8 cellular contexts compared by ENCODE assay signal in genomic region chr9:4297795-4298254, GRCh38. TPM values are rescaled to one million over a fixed set of nuclear protein-coding genes. Genes with fewer than 3 reads are reported as not detected.
DNase-seq lines count a peak whose midpoint lies in the region; ATAC-seq and TF ChIP-seq lines count a peak whose summit lies in the region.

No MANE protein-coding gene starts in this region.

- H3K4me3 ChIP-seq in Karpas-422 (ENCODE audit: low read length): peak overlapping the region; percentile 61
- peak overlapping the region; percentile 78 for H3K4me3 ChIP-seq in colonic mucosa

- ATAC-seq in GM21360 (IDR thresholded peaks at IDR 0.05; ENCODE audit: unreplicated experiment): peak; percentile 35
- peak; percentile 58 for ATAC-seq in left colon

- H3K27me3 ChIP-seq in Karpas-422 (ENCODE audit: low read length): no peaks in the 10 kb centered on the region
- no peaks in the 10 kb centered on the region for H3K27me3 ChIP-seq in colonic mucosa

- no peaks in the 10 kb centered on the region for H3K79me2 ChIP-seq in Karpas-422 (ENCODE audit: low read length)

- H3K4me1 ChIP-seq in Karpas-422 (ENCODE audit: low read length) (peaks cover 8% of the 10 kb centered on the region; the same call in 1 of the 2 replicates), colonic mucosa (no peaks in the 10 kb centered on the region)

- H3K27ac ChIP-seq in Karpas-422 (ENCODE audit: low read length) (no peak overlapping the region), colonic mucosa (peak overlapping the region; percentile 93)

- TF ChIP-seq CTCF in colonic mucosa (IDR thresholded peaks at IDR 0.05): no peak

- H3K36me3 ChIP-seq in Karpas-422 (ENCODE audit: insufficient read depth, low read length): no peaks in the 10 kb centered on the region
- no peaks in the 10 kb centered on the region for H3K36me3 ChIP-seq in colonic mucosa

- no peaks in the 10 kb centered on the region for H4K20me1 ChIP-seq in Karpas-422 (ENCODE audit: insufficient read depth, low read depth, low read length)

- H3K9me3 ChIP-seq in Karpas-422 (ENCODE audit: low read length) (no peaks in the 10 kb centered on the region), colonic mucosa (no peaks in the 10 kb centered on the region)

- intact Hi-C loops in colonic mucosa (cut with DNase I) (no loop called here), left colon (cut with DNase I, micrococcal nuclease) (loop anchor here in 1 of 2 donors (10.0 kb wide), 1 partner anchor 773 kb away; the partner anchor contains the start of gene RFX3)

- peak overlapping the region; percentile 60; the same call in 1 of the 2 replicates for H2AFZ ChIP-seq in Karpas-422 (ENCODE audit: low read length)

- no peaks in the 10 kb centered on the region for H3K9me2 ChIP-seq in Karpas-422 (replicated peaks; ENCODE audit: insufficient read depth, low read length)

- DNase-seq in DMS114 treated with DMSO at 0.1 percent for 48 hours (lab: John Stamatoyannopoulos, UW; ENCODE audit: unreplicated experiment) (peak; percentile 18), Karpas-422 (peak; percentile 46), colonic mucosa (peak; percentile 66), left colon (peak; percentile 68), NCI-H1436 (lab: John Stamatoyannopoulos, UW) (no peak)
- DNase-seq in activated CD4-positive, CD25-positive, alpha-beta regulatory T cell treated with anti-CD3 and anti-CD28 coated beads, Interleukin-2, amount 50 U/mL, for 72 hours: peak; percentile 40
- DNase-seq in stimulated activated CD4-positive, alpha-beta T cell treated with anti-CD3 and anti-CD28 coated beads, Interleukin-2, amount 100 ng/mL, for 4 hours (ENCODE audit: low read depth): peak; percentile 41

- peak overlapping the region; percentile 71 for H3K4me2 ChIP-seq in Karpas-422 (ENCODE audit: low read depth, low read length, poor library complexity, severe bottlenecking)

- H3K9ac ChIP-seq in Karpas-422 (ENCODE audit: low read length): peak overlapping the region; percentile 46
- peak overlapping the region; percentile 79 to 90 for H3K9ac ChIP-seq in colonic mucosa (ENCODE audit: low read depth in 2 of 2, low read length in 2 of 2)

RNA-seq across cellular contexts. Expression of gene GLIS3, which starts 2.0 kb away (rescaled TPM):
- not detected in 2 replicates for total RNA-seq in Karpas-422 (2014; rRNA removed; shearing (Covaris generic); ENCODE audit: low replicate concordance)
- total RNA-seq in colonic mucosa (10 to 100 TPM; 10.1 to 17.6 TPM), left colon (10 to 100 TPM; 10.6 to 30.9 TPM)

Comparison
In these comparisons a context has a peak if more than half of its experiments do, and no peak if none do; other contexts are left out.
1. RNA of gene GLIS3, which starts 2.0 kb away (total RNA-seq): 10.6 to 30.9 TPM in left colon and 10.1 to 17.6 TPM in colonic mucosa; not detected in Karpas-422; every median in the first group is over 10 times any median in the second.